8 cellular contexts compared by ENCODE assay signal in the genomic region with DNA sequence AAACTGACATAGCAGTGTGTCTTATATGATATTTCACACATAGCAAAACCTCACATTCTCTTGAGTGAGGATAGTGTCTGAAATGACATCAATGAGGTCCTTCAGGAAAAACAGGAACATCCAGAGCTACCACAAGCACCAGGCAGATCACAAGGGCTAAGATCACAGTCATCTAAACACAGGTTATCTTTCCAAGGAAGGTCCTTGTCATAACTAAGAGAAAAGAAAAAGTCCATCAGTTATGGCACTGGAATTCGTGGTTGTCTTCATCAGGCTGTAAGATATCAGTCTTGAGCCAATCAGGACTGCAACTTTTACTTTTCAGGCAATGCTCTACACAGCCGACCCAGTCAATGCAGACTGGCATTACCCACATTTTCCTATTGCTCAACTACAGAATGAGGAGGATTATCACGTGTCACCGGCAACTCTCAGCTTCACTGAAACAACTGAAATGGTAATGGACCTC. TPM values are rescaled to one million over a fixed set of nuclear protein-coding genes. Genes with fewer than 3 reads are reported as not detected.
DNase-seq lines count a peak whose midpoint lies in the region; ATAC-seq and TF ChIP-seq lines count a peak whose summit lies in the region.

No MANE protein-coding gene starts in this region.

- H3K36me3 Mint-ChIP-seq in activated T-helper 17 cell treated with anti-CD3 and anti-CD28 coated beads, Interleukin-2, amount 50 U/mL, for 72 hours (ENCODE audit: low read depth) = no peaks in the 10 kb centered on the region

- H3K27ac Mint-ChIP-seq in activated T-helper 17 cell treated with anti-CD3 and anti-CD28 coated beads, Interleukin-2, amount 50 U/mL, for 72 hours = peak overlapping the region; percentile 18

- peaks cover 30% of the 10 kb centered on the region for H3K27me3 Mint-ChIP-seq in activated T-helper 17 cell treated with anti-CD3 and anti-CD28 coated beads, Interleukin-2, amount 50 U/mL, for 72 hours

- peak; percentile 82 for ATAC-seq in activated T-helper 17 cell treated with anti-CD3 and anti-CD28 coated beads, Interleukin-2, amount 50 U/mL, for 72 hours (replicated peaks)
- ATAC-seq in HG03108 (IDR thresholded peaks at IDR 0.05; ENCODE audit: unreplicated experiment) = no peak
- ATAC-seq in HG02981 (IDR thresholded peaks at IDR 0.05; ENCODE audit: unreplicated experiment) = no peak

- no peaks in the 10 kb centered on the region for H3K9me3 ChIP-seq in suprapubic skin

- peaks cover 12% of the 10 kb centered on the region for H3K4me1 Mint-ChIP-seq in activated T-helper 17 cell treated with anti-CD3 and anti-CD28 coated beads, Interleukin-2, amount 50 U/mL, for 72 hours

- H3K36me3 ChIP-seq in suprapubic skin = peaks cover 8% of the 10 kb centered on the region

- no peaks in the 10 kb centered on the region for H3K9me3 Mint-ChIP-seq in activated T-helper 17 cell treated with anti-CD3 and anti-CD28 coated beads, Interleukin-2, amount 50 U/mL, for 72 hours

- DNase-seq in DMS53 (lab: John Stamatoyannopoulos, UW) (peak; percentile 8), DMS53 treated with DMSO at 0.1 percent for 48 hours (lab: John Stamatoyannopoulos, UW; ENCODE audit: unreplicated experiment) (no peak), inferior parietal cortex (ENCODE audit: extremely low spot score) (peak; percentile 59), suprapubic skin (ENCODE audit: low spot score in 2 of 2) (no peak), NCI-H1092 (lab: John Stamatoyannopoulos, UW) (no peak)

- 47% methylated on average over 4 of the region's 4 CpGs for WGBS in suprapubic skin

- H3K27me3 ChIP-seq in suprapubic skin = no peaks in the 10 kb centered on the region

- H3K27ac ChIP-seq in suprapubic skin = peak overlapping the region; percentile 59

- no peak for TF ChIP-seq POLR2A in suprapubic skin (IDR thresholded peaks at IDR 0.05)

- peak overlapping the region; percentile 29 for H3K4me3 Mint-ChIP-seq in activated T-helper 17 cell treated with anti-CD3 and anti-CD28 coated beads, Interleukin-2, amount 50 U/mL, for 72 hours

- no peak for TF ChIP-seq CTCF in suprapubic skin (IDR thresholded peaks at IDR 0.05)

- no peak for TF ChIP-seq EP300 in suprapubic skin (IDR thresholded peaks at IDR 0.05)

- no peak overlapping the region for H3K4me3 ChIP-seq in suprapubic skin

- peaks cover 23% of the 10 kb centered on the region for H3K4me1 ChIP-seq in suprapubic skin

RNA-seq across cellular contexts. Expression of a gene that starts 26.4 kb away (rescaled TPM):
- total RNA-seq in activated T-helper 17 cell treated with anti-CD3 and anti-CD28 coated beads, Interleukin-2, amount 50 U/mL, for 72 hours = under 1 TPM; 0.66 to 0.78 TPM
- total RNA-seq in suprapubic skin = 10 to 100 TPM; 27.8 to 52.7 (median 34.5) TPM

RNA-seq across cellular contexts. Expression of a gene that starts 54.9 kb away (rescaled TPM):
- total RNA-seq in activated T-helper 17 cell treated with anti-CD3 and anti-CD28 coated beads, Interleukin-2, amount 50 U/mL, for 72 hours = 100 to 1,000 TPM; 106 to 198 TPM
- total RNA-seq in suprapubic skin = 10 to 100 TPM; 26.2 to 36.2 (median 31.5) TPM

Comparison
In these comparisons a context has a peak if more than half of its experiments do, and no peak if none do; other contexts are left out.
1. DNase-seq: peak in DMS53 (single experiment) and inferior parietal cortex (single experiment); none in DMS53 treated with DMSO at 0.1 percent for 48 hours (single experiment), suprapubic skin (0 of 2) and NCI-H1092 (single experiment).
2. RNA of a gene that starts 26.4 kb away (total RNA-seq): 27.8 to 52.7 TPM in suprapubic skin; 0.66 to 0.78 TPM in activated T-helper 17 cell treated with anti-CD3 and anti-CD28 coated beads, Interleukin-2, amount 50 U/mL, for 72 hours; every median in the first group is over 10 times any median in the second.